In the genomic region with DNA sequence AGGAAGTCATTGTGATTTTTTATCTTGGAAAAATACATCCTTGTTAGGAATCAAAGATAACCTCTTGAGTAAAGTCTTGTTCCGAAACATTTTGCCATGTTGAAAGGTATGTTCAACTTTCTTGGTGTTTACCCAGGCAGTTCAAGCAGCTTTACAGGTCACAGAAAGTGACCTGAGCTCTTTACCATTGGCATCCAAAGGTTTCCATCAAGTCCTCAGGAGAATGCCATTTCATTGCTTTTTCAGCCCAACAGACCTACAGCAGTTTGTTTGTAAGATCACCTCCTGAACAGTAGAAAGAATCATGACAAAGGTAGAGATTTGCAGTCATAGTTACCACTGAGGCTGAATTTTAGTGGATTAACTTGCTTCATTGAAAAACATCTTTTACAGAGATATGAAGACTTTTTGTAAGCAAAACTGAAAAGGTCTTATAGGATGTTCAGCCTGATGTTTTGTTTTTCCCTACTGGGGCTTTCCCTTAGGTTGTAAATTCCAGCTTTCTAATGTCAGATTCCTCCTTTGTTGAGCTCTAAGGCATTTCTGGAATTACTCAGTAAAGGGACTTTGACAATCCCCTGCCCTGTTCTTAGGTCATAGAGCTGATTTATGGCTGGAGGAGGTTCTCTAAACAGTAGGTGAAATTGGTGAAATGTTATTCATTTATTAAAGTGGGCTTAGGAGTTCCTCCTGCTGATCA, we compare ENCODE assay signal across 1 cellular context.
TF ChIP-seq lines count a peak whose summit lies in the region.

No MANE protein-coding gene starts in this region.

TF ChIP-seq in IMR-90, 13 proteins besides CTCF, POLR2A, EP300 and RAD21:
- TF ChIP-seq CHD1 (IDR thresholded peaks at IDR 0.05; ENCODE audit: low read depth, low read length) (no peak), FOS (IDR thresholded peaks at IDR 0.05; ENCODE audit: low read depth, low read length) (no peak), BHLHE40 (IDR thresholded peaks at IDR 0.05; ENCODE audit: low read depth, low read length) (no peak), CEBPB (IDR thresholded peaks at IDR 0.05; ENCODE audit: low read depth, low read length) (no peak), MAZ (IDR thresholded peaks at IDR 0.05; ENCODE audit: borderline replicate concordance, low read depth, low read length) (no peak), SMC3 (IDR thresholded peaks at IDR 0.05; ENCODE audit: low read depth, low read length) (no peak), NFE2L2 (IDR thresholded peaks at IDR 0.05; ENCODE audit: low read depth, low read length) (no peak), MAFK (IDR thresholded peaks at IDR 0.05; ENCODE audit: low read depth, low read length) (no peak)
- TF ChIP-seq, protein P1, sequence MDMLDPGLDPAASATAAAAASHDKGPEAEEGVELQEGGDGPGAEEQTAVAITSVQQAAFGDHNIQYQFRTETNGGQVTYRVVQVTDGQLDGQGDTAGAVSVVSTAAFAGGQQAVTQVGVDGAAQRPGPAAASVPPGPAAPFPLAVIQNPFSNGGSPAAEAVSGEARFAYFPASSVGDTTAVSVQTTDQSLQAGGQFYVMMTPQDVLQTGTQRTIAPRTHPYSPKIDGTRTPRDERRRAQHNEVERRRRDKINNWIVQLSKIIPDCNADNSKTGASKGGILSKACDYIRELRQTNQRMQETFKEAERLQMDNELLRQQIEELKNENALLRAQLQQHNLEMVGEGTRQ (IDR thresholded peaks at IDR 0.05; ENCODE audit: low read depth, low read length): no peak
- TF ChIP-seq, protein P2, sequence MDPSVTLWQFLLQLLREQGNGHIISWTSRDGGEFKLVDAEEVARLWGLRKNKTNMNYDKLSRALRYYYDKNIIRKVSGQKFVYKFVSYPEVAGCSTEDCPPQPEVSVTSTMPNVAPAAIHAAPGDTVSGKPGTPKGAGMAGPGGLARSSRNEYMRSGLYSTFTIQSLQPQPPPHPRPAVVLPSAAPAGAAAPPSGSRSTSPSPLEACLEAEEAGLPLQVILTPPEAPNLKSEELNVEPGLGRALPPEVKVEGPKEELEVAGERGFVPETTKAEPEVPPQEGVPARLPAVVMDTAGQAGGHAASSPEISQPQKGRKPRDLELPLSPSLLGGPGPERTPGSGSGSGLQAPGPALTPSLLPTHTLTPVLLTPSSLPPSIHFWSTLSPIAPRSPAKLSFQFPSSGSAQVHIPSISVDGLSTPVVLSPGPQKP (IDR thresholded peaks at IDR 0.05; ENCODE audit: borderline replicate concordance, low read depth, low read length): no peak
